ENCODE assay signal across 14 cellular contexts in the genomic region with DNA sequence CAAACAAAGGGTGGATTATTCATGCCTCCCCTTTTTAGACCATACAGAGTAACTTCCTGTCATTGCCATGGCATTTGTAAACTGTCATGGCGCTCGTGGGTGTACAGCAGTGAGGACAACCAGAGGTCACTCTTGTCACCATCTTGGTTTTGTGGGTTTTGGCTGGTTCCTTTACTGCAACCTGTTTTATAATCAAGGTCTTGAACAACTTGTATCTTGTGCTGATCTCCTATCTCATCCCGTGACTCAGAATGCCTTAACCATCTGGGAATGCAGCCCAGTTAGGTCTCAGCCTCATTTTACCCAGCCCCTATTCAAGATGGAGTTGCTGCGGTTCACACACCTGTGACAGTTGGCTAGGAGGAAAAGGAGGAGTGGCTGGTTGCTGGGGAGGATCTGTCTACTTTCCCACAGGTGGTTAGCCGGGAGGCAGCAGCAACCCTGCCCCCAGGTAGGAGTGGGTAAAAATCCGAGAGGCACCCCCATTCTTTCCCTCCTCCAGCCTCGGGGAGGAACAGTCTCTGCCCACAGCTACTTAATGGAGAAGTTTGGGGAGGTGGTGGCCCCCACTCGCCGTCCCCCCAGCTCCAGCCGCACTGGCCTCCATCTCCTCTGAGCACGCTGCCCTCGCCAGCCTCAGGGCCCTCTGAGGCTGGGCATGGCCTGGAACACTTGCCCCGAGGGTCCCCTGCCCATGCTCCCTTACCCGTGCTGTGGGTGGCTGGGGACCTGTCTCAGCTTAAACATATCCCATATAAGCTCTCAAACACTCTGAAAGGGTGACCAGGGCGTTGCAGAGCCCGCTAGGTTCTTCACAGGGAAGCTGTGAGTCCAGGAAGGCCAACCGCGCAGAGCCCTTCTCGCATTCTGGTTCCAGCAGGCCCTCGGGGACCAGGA. TPM values are rescaled to one million over a fixed set of nuclear protein-coding genes. Genes with fewer than 3 reads are reported as not detected.
DNase-seq lines count a peak whose midpoint lies in the region; ATAC-seq, FAIRE-seq and TF ChIP-seq lines count a peak whose summit lies in the region.
"Had no signal": no experiment of that assay in that cellular context is flagged by ENCODE, and none has a peak within 500 bp of the region (broad histone marks: within the 10 kb centered on the region; RNA-seq: fewer than 3 reads in every experiment).

No MANE protein-coding gene starts in this region.

- H3K36me3 Mint-ChIP-seq in HFFc6 (ENCODE audit: low read depth) (no peaks in the 10 kb centered on the region), astrocyte (ENCODE audit: low read depth, unreplicated experiment) (no peaks in the 10 kb centered on the region), nephron (ENCODE audit: low read depth) (no peaks in the 10 kb centered on the region)
- H3K36me3 Mint-ChIP-seq: activated CD8-positive, alpha-beta memory T cell treated with anti-CD3 and anti-CD28 coated beads, Interleukin-2, amount 10 ng/mL, durations not matched to agents 7 days and 5 days; CD4-positive, CD25-positive, alpha-beta regulatory T cell; mesothelial cell of epicardium had no signal

- H3K9ac ChIP-seq in astrocyte (ENCODE audit: low read length): no peak overlapping the region

- H3K36me3 ChIP-seq in astrocyte (ENCODE audit: insufficient read depth, low read length): no peaks in the 10 kb centered on the region

- no peak overlapping the region for H3K4me2 ChIP-seq in astrocyte (ENCODE audit: low read length)
- H3K4me2 ChIP-seq: PC-9 had no signal

- no peak overlapping the region for H3K27ac ChIP-seq in astrocyte (ENCODE audit: low read depth, low read length)
- H3K27ac ChIP-seq: body of pancreas, PC-9 had no signal

- DNase-seq in CD1c-positive myeloid dendritic cell (ENCODE audit: extremely low spot score): peak; percentile 65
- DNase-seq in HFFc6: peak; percentile 25
- DNase-seq in astrocyte (ENCODE audit: low read depth): peak; percentile 32
- DNase-seq in GM12891 (ENCODE audit: insufficient read length, low spot score): no peak
- DNase-seq in inferior parietal cortex (ENCODE audit: extremely low spot score): no peak
- DNase-seq in NCI-H2029 treated with DMSO at 0.1 percent for 48 hours (lab: John Stamatoyannopoulos, UW): no peak

- H3K4me1 ChIP-seq in astrocyte (ENCODE audit: insufficient read depth, low read length): no peaks in the 10 kb centered on the region

- peaks cover 12% of the 10 kb centered on the region for H3K27me3 ChIP-seq in astrocyte (ENCODE audit: insufficient read depth, low read length)
- H3K27me3 ChIP-seq: body of pancreas had no signal

- no peaks in the 10 kb centered on the region for H4K20me1 ChIP-seq in astrocyte (ENCODE audit: insufficient read depth, low read length)

- H3K27me3 Mint-ChIP-seq in HFFc6 (ENCODE audit: insufficient read depth) (peaks cover 24% of the 10 kb centered on the region), astrocyte (ENCODE audit: low read depth, unreplicated experiment) (peaks cover 55% of the 10 kb centered on the region), nephron (ENCODE audit: low read depth) (peaks cover 46% of the 10 kb centered on the region)

- no peak overlapping the region for H3K4me3 ChIP-seq in astrocyte (ENCODE audit: insufficient read depth, low read depth, low read length)
- H3K4me3 ChIP-seq: body of pancreas, PC-9 had no signal

- ATAC-seq in GM21723 (IDR thresholded peaks at IDR 0.05; ENCODE audit: unreplicated experiment): no peak

- peaks cover 17% of the 10 kb centered on the region for H3K4me1 Mint-ChIP-seq in HFFc6 (ENCODE audit: low read depth)
- H3K4me1 Mint-ChIP-seq in astrocyte (ENCODE audit: low read depth, unreplicated experiment): peaks cover 1% of the 10 kb centered on the region
- peaks cover 26% of the 10 kb centered on the region for H3K4me1 Mint-ChIP-seq in nephron

- no peak for TF ChIP-seq POLR2A in GM12891 (IDR thresholded peaks at IDR 0.05; ENCODE audit: low read depth, low read length)

- H3K4me3 Mint-ChIP-seq in HFFc6 (no peak overlapping the region), astrocyte (ENCODE audit: unreplicated experiment) (no peak overlapping the region), nephron (no peak overlapping the region)
- H3K4me3 Mint-ChIP-seq: activated CD8-positive, alpha-beta memory T cell treated with anti-CD3 and anti-CD28 coated beads, Interleukin-2, amount 10 ng/mL, durations not matched to agents 7 days and 5 days; mesothelial cell of epicardium had no signal

- FAIRE-seq in astrocyte (lab: Jason Lieb, UNC) (no peak), GM12891 (lab: Jason Lieb, UNC) (no peak)

- H3K9me3 ChIP-seq in astrocyte (ENCODE audit: insufficient read depth, low read depth, low read length): no peaks in the 10 kb centered on the region
- H3K9me3 ChIP-seq: body of pancreas had no signal

- H3K79me2 ChIP-seq in astrocyte (ENCODE audit: insufficient read depth, low read length): no peaks in the 10 kb centered on the region

- H3K9me3 Mint-ChIP-seq in HFFc6: no peaks in the 10 kb centered on the region
- H3K9me3 Mint-ChIP-seq in astrocyte (ENCODE audit: unreplicated experiment): no peaks in the 10 kb centered on the region
- H3K9me3 Mint-ChIP-seq in nephron: no peaks in the 10 kb centered on the region
- H3K9me3 Mint-ChIP-seq: mesothelial cell of epicardium had no signal

- H2AFZ ChIP-seq in astrocyte (ENCODE audit: low read depth, low read length): no peak overlapping the region
- H2AFZ ChIP-seq: PC-9 had no signal

- TF ChIP-seq CTCF in HFFc6 (IDR thresholded peaks at IDR 0.05) (no peak), astrocyte (IDR thresholded peaks at IDR 0.05; ENCODE audit: insufficient read depth, low read depth, low read length) (no peak), nephron (IDR thresholded peaks at IDR 0.05; ENCODE audit: unreplicated experiment in 3 of 3) (no peak)

- H3K27ac Mint-ChIP-seq in HFFc6: no peak overlapping the region
- no peak overlapping the region for H3K27ac Mint-ChIP-seq in astrocyte (ENCODE audit: unreplicated experiment)
- peak overlapping the region in 2 of 3 experiments; percentile 60 to 68 for H3K27ac Mint-ChIP-seq in nephron
- H3K27ac Mint-ChIP-seq: activated CD8-positive, alpha-beta memory T cell treated with anti-CD3 and anti-CD28 coated beads, Interleukin-2, amount 10 ng/mL, durations not matched to agents 7 days and 5 days; CD4-positive, CD25-positive, alpha-beta regulatory T cell; mesothelial cell of epicardium had no signal

TF ChIP-seq in GM12891, 5 proteins besides CTCF, POLR2A, EP300 and RAD21:
- TF ChIP-seq POU2F2 (IDR thresholded peaks at IDR 0.05; ENCODE audit: low read depth, low read length): no peak
- TF ChIP-seq PAX5 (IDR thresholded peaks at IDR 0.05; ENCODE audit: insufficient read depth, low read length, severe bottlenecking): no peak
- no peak for TF ChIP-seq SPI1 (IDR thresholded peaks at IDR 0.05; ENCODE audit: low read depth, low read length)
- TF ChIP-seq POLR2AphosphoS5 (IDR thresholded peaks at IDR 0.05; ENCODE audit: low read depth, low read length): no peak
- TF ChIP-seq TAF1 (IDR thresholded peaks at IDR 0.05; ENCODE audit: low read depth, low read length): no peak

RNA-seq across cellular contexts. Expression of gene SMIM41, which starts 41.7 kb away (rescaled TPM):
- total RNA-seq in HFFc6 (2021; fragmentation: NEBNext Ultra II Directional; extraction: Animal tissue kit (Norgen Biotek cat#: 25700)): not detected
- 0.18 TPM in 1 of 2 replicates, not detected in the other for total RNA-seq in astrocyte
- polyA plus RNA-seq in GM12891 (2012; ENCODE audit: low read depth, missing spikeins): not detected
- total RNA-seq: activated CD8-positive, alpha-beta memory T cell treated with anti-CD3 and anti-CD28 coated beads, Interleukin-2, amount 10 ng/mL, durations not matched to agents 7 days and 5 days; PC-9; subcutaneous adipose tissue had no signal
- polyA plus RNA-seq: CD4-positive, CD25-positive, alpha-beta regulatory T cell had no signal

RNA-seq across cellular contexts. Expression of gene ATG101, which starts 51.4 kb away (rescaled TPM):
- 10 to 100 TPM; 62.1 to 73.6 (median 66.6) TPM for total RNA-seq in HFFc6 (2021; fragmentation: NEBNext Ultra II Directional; extraction: Animal tissue kit (Norgen Biotek cat#: 25700))
- total RNA-seq in astrocyte: 54.2 and 60.4 TPM in 2 replicates
- polyA plus RNA-seq in GM12891 (2012; ENCODE audit: low read depth, missing spikeins): 34.1 TPM

Comparison
In these comparisons a context has a peak if more than half of its experiments do, and no peak if none do; other contexts are left out.
1. DNase-seq: peak in CD1c-positive myeloid dendritic cell (single experiment), HFFc6 (single experiment) and astrocyte (single experiment); none in GM12891 (single experiment), inferior parietal cortex (single experiment) and NCI-H2029 treated with DMSO at 0.1 percent for 48 hours (single experiment).
2. H3K27ac Mint-ChIP-seq: peak in nephron (2 of 3); none in HFFc6 (single experiment) and astrocyte (single experiment).